In the genomic region with DNA sequence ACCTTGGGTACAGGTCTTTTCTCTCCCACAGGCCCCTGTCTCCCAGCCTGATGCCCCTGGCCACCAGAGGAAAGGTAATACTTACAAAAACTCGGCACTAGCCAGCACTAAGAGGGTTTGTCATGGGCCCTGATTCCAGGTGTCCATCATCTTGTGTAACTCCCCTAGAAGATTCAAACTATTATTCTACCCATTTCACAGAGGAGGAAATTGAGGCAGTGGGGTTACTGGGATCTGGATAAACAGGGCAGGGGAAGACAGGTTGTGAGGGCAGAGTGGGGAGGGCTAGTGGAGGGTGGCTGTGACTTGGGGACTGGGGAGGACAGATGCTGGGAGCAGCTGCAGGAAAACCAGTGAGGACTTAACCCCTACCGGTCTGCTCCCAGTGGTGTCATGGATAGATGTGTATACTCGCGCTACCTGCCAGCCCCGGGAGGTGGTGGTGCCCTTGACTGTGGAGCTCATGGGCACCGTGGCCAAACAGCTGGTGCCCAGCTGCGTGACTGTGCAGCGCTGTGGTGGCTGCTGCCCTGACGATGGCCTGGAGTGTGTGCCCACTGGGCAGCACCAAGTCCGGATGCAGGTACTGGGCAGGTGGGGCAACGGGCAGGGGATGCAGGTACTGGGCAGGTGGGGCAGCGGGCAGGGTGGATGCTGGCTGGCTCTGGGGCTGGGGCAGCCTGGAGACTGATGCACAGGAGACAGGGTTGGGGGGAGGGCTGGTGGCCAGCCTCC, we compare ENCODE assay signal across 8 cellular contexts. TPM values are rescaled to one million over a fixed set of nuclear protein-coding genes. Genes with fewer than 3 reads are reported as not detected.
DNase-seq lines count a peak whose midpoint lies in the region; ATAC-seq and TF ChIP-seq lines count a peak whose summit lies in the region.

No MANE protein-coding gene starts in this region.

- no peak overlapping the region for H3K9ac ChIP-seq in neural progenitor cell

- H4K20me1 ChIP-seq in neural progenitor cell (ENCODE audit: low read depth): peaks cover 3% of the 10 kb centered on the region

- DNase-seq in NB4 (ENCODE audit: low read depth): no peak
- DNase-seq in effector memory CD8-positive, alpha-beta T cell: no peak
- DNase-seq in neural progenitor cell (ENCODE audit: low spot score): no peak
- no peak for DNase-seq in NCI-H748 treated with DMSO at 0.1 percent for 48 hours (lab: John Stamatoyannopoulos, UW)
- no peak for DNase-seq in superior temporal gyrus (ENCODE audit: extremely low spot score)
- DNase-seq in Ammon's horn (ENCODE audit: low spot score): no peak
- no peak for DNase-seq in DMS114 treated with DMSO at 0.1 percent for 48 hours (lab: John Stamatoyannopoulos, UW; ENCODE audit: unreplicated experiment)

- peak overlapping the region; percentile 46 to 81 for H3K27ac Mint-ChIP-seq in effector memory CD8-positive, alpha-beta T cell
- H3K27ac Mint-ChIP-seq in neural progenitor cell: no peak overlapping the region

- no peaks in the 10 kb centered on the region for H3K36me3 ChIP-seq in neural progenitor cell

- peak overlapping the region; percentile 42 for H3K4me3 ChIP-seq in NB4 (ENCODE audit: low read depth, low read length)
- H3K4me3 ChIP-seq in neural progenitor cell: peak overlapping the region; percentile 84

- H3K36me3 Mint-ChIP-seq in effector memory CD8-positive, alpha-beta T cell (ENCODE audit: insufficient read depth): peaks cover 11% of the 10 kb centered on the region
- H3K36me3 Mint-ChIP-seq in neural progenitor cell: no peaks in the 10 kb centered on the region

- peaks cover 9% of the 10 kb centered on the region for H3K4me1 ChIP-seq in neural progenitor cell

- H3K4me3 Mint-ChIP-seq in effector memory CD8-positive, alpha-beta T cell: peak overlapping the region; percentile 80 to 86
- H3K4me3 Mint-ChIP-seq in neural progenitor cell: peak overlapping the region; percentile 85

- H3K27me3 Mint-ChIP-seq in effector memory CD8-positive, alpha-beta T cell: no peaks in the 10 kb centered on the region
- peaks cover 17% of the 10 kb centered on the region for H3K27me3 Mint-ChIP-seq in neural progenitor cell (ENCODE audit: insufficient read depth, low read depth)

- H2AFZ ChIP-seq in neural progenitor cell (replicated peaks): peak overlapping the region; percentile 85

- no peak for ATAC-seq in effector memory CD8-positive, alpha-beta T cell (replicated peaks)

- no peaks in the 10 kb centered on the region for H3K9me3 ChIP-seq in neural progenitor cell (ENCODE audit: low read depth)

- H3F3A ChIP-seq in neural progenitor cell (ENCODE audit: low read depth): peaks cover 41% of the 10 kb centered on the region

- TF ChIP-seq CTCF in C4-2B (conservative IDR thresholded peaks at IDR 0.05): no peak
- no peak for TF ChIP-seq CTCF in NB4 (IDR thresholded peaks at IDR 0.05; ENCODE audit: low read depth, low read length)
- no peak for TF ChIP-seq CTCF in neural progenitor cell (IDR thresholded peaks at IDR 0.05)

- no peaks in the 10 kb centered on the region for H3K9me3 Mint-ChIP-seq in effector memory CD8-positive, alpha-beta T cell
- H3K9me3 Mint-ChIP-seq in neural progenitor cell: no peaks in the 10 kb centered on the region

- peak overlapping the region; percentile 94 for H3K4me2 ChIP-seq in neural progenitor cell

- peaks cover 28 to 29% of the 10 kb centered on the region in 2 donors for H3K4me1 Mint-ChIP-seq in effector memory CD8-positive, alpha-beta T cell (ENCODE audit: low read depth in 2 of 2)
- peaks cover 23% of the 10 kb centered on the region for H3K4me1 Mint-ChIP-seq in neural progenitor cell

- TF ChIP-seq POLR2A in NB4 (IDR thresholded peaks at IDR 0.05; ENCODE audit: extremely low read depth, insufficient read length): no peak

- peaks cover 47% of the 10 kb centered on the region for H3K27me3 ChIP-seq in neural progenitor cell

- H3K27ac ChIP-seq in C4-2B (peak overlapping the region; percentile 47), neural progenitor cell (no peak overlapping the region)

- H3K79me2 ChIP-seq in neural progenitor cell (ENCODE audit: low read depth): no peaks in the 10 kb centered on the region

RNA-seq across cellular contexts. Expression of a gene that starts 1.2 kb away (rescaled TPM):
- total RNA-seq in neural progenitor cell (ENCODE audit: low replicate concordance): 2.3 and 6.8 TPM in 2 replicates

RNA-seq across cellular contexts. Expression of a gene that starts 5.2 kb away (rescaled TPM):
- total RNA-seq in neural progenitor cell (ENCODE audit: low replicate concordance): 3.9 and 18.1 TPM in 2 replicates

RNA-seq across cellular contexts. Expression of a gene that starts 5.3 kb away (rescaled TPM):
- total RNA-seq in neural progenitor cell (ENCODE audit: low replicate concordance): 5.3 and 25.1 TPM in 2 replicates

RNA-seq across cellular contexts. Expression of a gene that starts 9.5 kb away (rescaled TPM):
- total RNA-seq in neural progenitor cell (ENCODE audit: low replicate concordance): 23.5 and 28.8 TPM in 2 replicates

RNA-seq across cellular contexts. Expression of a gene that starts 9.6 kb away (rescaled TPM):
- total RNA-seq in neural progenitor cell (ENCODE audit: low replicate concordance): 17.5 and 63.4 TPM in 2 replicates
